Comparison of ENCODE assay signal across 20 cellular contexts in the genomic region with DNA sequence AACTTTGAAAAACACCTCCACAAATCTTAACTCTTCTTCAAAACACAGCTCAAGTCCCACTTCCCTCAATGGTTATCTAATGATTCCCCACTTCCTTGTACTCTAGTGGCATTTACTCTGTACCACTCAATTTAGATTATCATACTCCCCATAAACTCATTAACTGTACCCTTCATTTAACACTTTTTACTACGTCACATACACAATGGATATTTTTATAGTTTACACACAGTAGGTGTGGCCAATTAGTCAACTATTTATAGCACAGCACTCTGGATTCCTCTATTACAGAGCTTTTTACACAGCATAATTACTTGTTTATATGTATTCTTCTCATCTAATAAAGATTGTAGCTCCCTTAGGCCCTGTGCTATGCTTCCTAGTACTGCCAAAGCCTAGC.
"Had no signal": no experiment of that assay in that cellular context is flagged by ENCODE, and none has a peak within 500 bp of the region (broad histone marks: within the 10 kb centered on the region; RNA-seq: fewer than 3 reads in every experiment).

No MANE protein-coding gene starts in this region.

- DNase-seq: effector CD8-positive, alpha-beta T cell; heart right ventricle; islet precursor cell; mammary epithelial cell; nucleus accumbens; ovary; right cardiac atrium; stimulated activated CD4-positive, alpha-beta T cell treated with anti-CD3 and anti-CD28 coated beads, Interleukin-2, amount 100 ng/mL, for 48 hours; stimulated activated naive CD8-positive, alpha-beta T cell treated with anti-CD3 and anti-CD28 coated beads, Interleukin-15, Interleukin-2, amounts not matched to agents 100 U/mL and 50 U/mL, for 24 hours; thyroid gland had no signal

- H3K9me3 ChIP-seq: heart right ventricle, ovary, suprapubic skin, thyroid gland had no signal

- H3K4me1 ChIP-seq: suprapubic skin had no signal

- H3K27me3 Mint-ChIP-seq: natural killer cell treated with Interleukin-12 subunit alpha and Interleukin-12 subunit beta and Interleukin-15 and Interleukin-18, amount 100 ng/mL, for 72 hours; progenitor cell of endocrine pancreas; type B pancreatic cell had no signal

- H3K36me3 ChIP-seq: ovary, thyroid gland had no signal

- ATAC-seq: esophagus mucosa; natural killer cell treated with Interleukin-12 subunit alpha and Interleukin-12 subunit beta and Interleukin-15 and Interleukin-18, amount 100 ng/mL, for 72 hours; stimulated activated naive CD8-positive, alpha-beta T cell treated with anti-CD3 and anti-CD28 coated beads, Interleukin-15, Interleukin-2, amounts not matched to agents 100 U/mL and 50 U/mL, for 24 hours had no signal

- FAIRE-seq: endometrium, frontal cortex had no signal

- H3K4me3 Mint-ChIP-seq: natural killer cell treated with Interleukin-12 subunit alpha and Interleukin-12 subunit beta and Interleukin-15 and Interleukin-18, amount 100 ng/mL, for 72 hours; neural progenitor cell; type B pancreatic cell had no signal

- H3K4me1 Mint-ChIP-seq: neural progenitor cell had no signal

- H3K4me3 ChIP-seq: coronary artery, heart right ventricle, neural progenitor cell, ovary, smooth muscle cell, suprapubic skin, thyroid gland had no signal

- H3K27me3 ChIP-seq: heart right ventricle, neural progenitor cell, ovary, suprapubic skin, thyroid gland had no signal

- H3K27ac Mint-ChIP-seq: natural killer cell treated with Interleukin-12 subunit alpha and Interleukin-12 subunit beta and Interleukin-15 and Interleukin-18, amount 100 ng/mL, for 72 hours; neural progenitor cell; progenitor cell of endocrine pancreas; type B pancreatic cell had no signal

- H3K9me3 Mint-ChIP-seq: natural killer cell treated with Interleukin-12 subunit alpha and Interleukin-12 subunit beta and Interleukin-15 and Interleukin-18, amount 100 ng/mL, for 72 hours had no signal
